Comparison of ENCODE assay signal across 13 cellular contexts in the genomic region with DNA sequence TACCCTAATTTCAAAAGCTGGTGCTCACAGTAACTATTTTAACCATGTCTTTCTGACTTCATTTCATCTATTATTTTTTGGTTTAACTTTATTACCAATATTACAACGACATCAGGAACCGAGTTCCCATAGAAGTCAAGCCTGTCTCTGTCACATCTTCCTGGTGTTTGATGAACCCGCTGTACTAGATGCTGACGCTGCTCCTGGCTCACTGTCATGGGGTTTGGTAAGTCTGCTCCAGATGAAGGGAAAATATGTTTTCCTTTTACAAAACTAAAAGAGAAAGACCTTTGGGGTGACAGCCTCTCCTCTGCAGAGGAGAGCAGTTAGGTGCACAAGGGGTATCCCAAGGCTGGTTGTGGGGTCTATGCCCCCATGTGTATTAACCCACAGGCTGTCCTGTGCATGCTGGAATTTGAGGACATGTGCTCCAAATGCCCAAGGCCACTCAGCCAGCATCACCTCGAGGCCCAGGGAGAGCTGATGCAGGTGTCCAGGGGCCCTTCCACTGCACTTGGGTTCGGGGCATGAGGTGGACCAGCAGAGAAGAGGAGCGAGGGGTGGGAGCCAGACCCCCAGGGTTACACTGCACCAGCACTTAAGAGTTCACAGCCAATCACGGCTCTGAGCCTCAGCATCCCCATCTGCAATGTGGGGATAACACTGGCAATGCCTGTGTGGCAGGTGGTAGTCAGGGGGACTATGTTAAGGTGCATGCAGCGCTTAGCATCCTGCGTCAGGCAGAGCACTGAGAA.
"Had no signal": no experiment of that assay in that cellular context is flagged by ENCODE, and none has a peak within 500 bp of the region (broad histone marks: within the 10 kb centered on the region; RNA-seq: fewer than 3 reads in every experiment).

No MANE protein-coding gene starts in this region.

- H3K27ac ChIP-seq: heart left ventricle, ovary, SJSA1, VCaP had no signal

- H3K4me3 ChIP-seq: heart left ventricle, ovary, SJSA1 had no signal

- H3K9me3 Mint-ChIP-seq: activated CD8-positive, alpha-beta T cell treated with anti-CD3 and anti-CD28 coated beads for 36 hours; nephron; stimulated activated naive CD8-positive, alpha-beta T cell treated with anti-CD3 and anti-CD28 coated beads, Interleukin-15, amount 100 ng/mL, for 72 hours had no signal

- H3K9me3 ChIP-seq: heart left ventricle, ovary, SJSA1 had no signal

- H3K36me3 ChIP-seq: heart left ventricle, ovary had no signal

- ATAC-seq: activated CD8-positive, alpha-beta T cell treated with anti-CD3 and anti-CD28 coated beads for 36 hours; left lobe of liver; stimulated activated naive CD8-positive, alpha-beta T cell treated with anti-CD3 and anti-CD28 coated beads, Interleukin-15, amount 100 ng/mL, for 72 hours had no signal

- DNase-seq: activated CD8-positive, alpha-beta memory T cell treated with anti-CD3 and anti-CD28 coated beads, Interleukin-2, amount 50 U/mL, for 4 hours; activated CD8-positive, alpha-beta T cell treated with anti-CD3 and anti-CD28 coated beads for 36 hours; activated naive CD4-positive, alpha-beta T cell treated with anti-CD3 and anti-CD28 coated beads, Interleukin-2, amount 50 U/mL, for 16 hours; ovary; stimulated activated CD4-positive, alpha-beta T cell treated with anti-CD3 and anti-CD28 coated beads, Interleukin-12 subunit alpha, Interleukin-12 subunit beta, amount 100 ng/mL, for 4 hours; stimulated activated naive CD8-positive, alpha-beta T cell treated with anti-CD3 and anti-CD28 coated beads, Interleukin-15, amount 100 ng/mL, for 72 hours; SW 1271; T-helper 9 cell had no signal

- H3K27me3 Mint-ChIP-seq: activated CD8-positive, alpha-beta T cell treated with anti-CD3 and anti-CD28 coated beads for 36 hours; stimulated activated naive CD8-positive, alpha-beta T cell treated with anti-CD3 and anti-CD28 coated beads, Interleukin-15, amount 100 ng/mL, for 72 hours had no signal

- H3K4me3 Mint-ChIP-seq: nephron had no signal

- H3K27me3 ChIP-seq: heart left ventricle, ovary, SJSA1 had no signal
